Comparison of ENCODE assay signal across 22 cellular contexts in genomic region chr17:56850591-56850990, GRCh38. TPM values are rescaled to one million over a fixed set of nuclear protein-coding genes. Genes with fewer than 3 reads are reported as not detected.
DNase-seq lines count a peak whose midpoint lies in the region; ATAC-seq, FAIRE-seq and TF ChIP-seq lines count a peak whose summit lies in the region.
"Had no signal": no experiment of that assay in that cellular context is flagged by ENCODE, and none has a peak within 500 bp of the region (broad histone marks: within the 10 kb centered on the region; RNA-seq: fewer than 3 reads in every experiment).

No MANE protein-coding gene starts in this region.

- H3K4me1 ChIP-seq in OCI-LY7 (ENCODE audit: insufficient read depth, low read length, poor library complexity, severe bottlenecking) (peaks cover 14% of the 10 kb centered on the region), esophagus squamous epithelium (no peaks in the 10 kb centered on the region)

- H3K27ac ChIP-seq in OCI-LY7 (ENCODE audit: low read depth, low read length, poor library complexity, severe bottlenecking) (no peak overlapping the region), esophagus squamous epithelium (no peak overlapping the region)
- H3K27ac ChIP-seq: C4-2B, GM23248 had no signal

- no peaks in the 10 kb centered on the region for H3K79me2 ChIP-seq in OCI-LY7 (ENCODE audit: insufficient read depth, low read depth, low read length)

- H3K4me3 ChIP-seq in OCI-LY7 (ENCODE audit: low read depth, low read length, poor library complexity, severe bottlenecking) (no peak overlapping the region), esophagus squamous epithelium (no peak overlapping the region)
- H3K4me3 ChIP-seq: GM23248, HAP-1 had no signal

- H3K9me3 ChIP-seq in OCI-LY7 (ENCODE audit: low read length) (no peaks in the 10 kb centered on the region), esophagus squamous epithelium (no peaks in the 10 kb centered on the region)
- H3K9me3 ChIP-seq: HAP-1 had no signal

- intact Hi-C loops in OCI-LY7 (cut with micrococcal nuclease; ENCODE audit: unreplicated experiment) = no loop called here
- intact Hi-C loops in esophagus squamous epithelium (cut with DNase I) = no loop called here

- TF ChIP-seq POLR2A in H54 (IDR thresholded peaks at IDR 0.05; ENCODE audit: low read depth, low read length) (no peak), esophagus squamous epithelium (IDR thresholded peaks at IDR 0.05) (no peak)

- H3K27me3 ChIP-seq in esophagus squamous epithelium = no peaks in the 10 kb centered on the region

- POLR2A ChIA-PET in OCI-LY7 (lab: Charles Lee) = interaction anchor here (1.8 kb wide), 1 partner anchor 13 kb away, joined by 5 read pairs; no protein-coding TSS in a partner anchor

- no peaks in the 10 kb centered on the region for H3K9me3 Mint-ChIP-seq in activated naive CD8-positive, alpha-beta T cell (ENCODE audit: low read depth)
- H3K9me3 Mint-ChIP-seq in activated naive CD8-positive, alpha-beta T cell treated with anti-CD3 and anti-CD28 coated beads, Interleukin-2, amount 50 U/mL, for 24 hours = no peaks in the 10 kb centered on the region

- ATAC-seq in activated naive CD8-positive, alpha-beta T cell treated with anti-CD3 and anti-CD28 coated beads, Interleukin-2, amount 50 U/mL, for 24 hours = no peak

- DNase-seq in activated naive CD8-positive, alpha-beta T cell treated with anti-CD3 and anti-CD28 coated beads, Interleukin-2, amount 50 U/mL, for 24 hours = no peak
- no peak for DNase-seq in H54 (ENCODE audit: insufficient read length, low spot score)
- no peak for DNase-seq in OCI-LY7 (ENCODE audit: low spot score)
- no peak for DNase-seq in MV-4-11 (lab: John Stamatoyannopoulos, UW)
- no peak for DNase-seq in HUDEP-2 (lab: John Stamatoyannopoulos, UW; ENCODE audit: unreplicated experiment in 76 of 76)
- DNase-seq in esophagus squamous epithelium (lab: John Stamatoyannopoulos, UW) = no peak
- DNase-seq: 8988T; GM23248; Kasumi-1; NCI-H1092; NCI-H1436; NCI-H187 treated with DMSO at 0.1 percent for 48 hours; NCI-H2171; NCI-H345; NCI-H524; NCI-H774; NK-92 treated with Interleukin-12 subunit alpha and Interleukin-12 subunit beta, amount 100 ng/mL, for 24 hours had no signal

- peaks cover 29% of the 10 kb centered on the region for H3K36me3 Mint-ChIP-seq in activated naive CD8-positive, alpha-beta T cell
- H3K36me3 Mint-ChIP-seq in activated naive CD8-positive, alpha-beta T cell treated with anti-CD3 and anti-CD28 coated beads, Interleukin-2, amount 50 U/mL, for 24 hours (ENCODE audit: low read depth) = peaks cover 58% of the 10 kb centered on the region

- H3K4me1 Mint-ChIP-seq in activated naive CD8-positive, alpha-beta T cell (ENCODE audit: low read depth) = peaks cover 21% of the 10 kb centered on the region
- peaks cover 7% of the 10 kb centered on the region for H3K4me1 Mint-ChIP-seq in activated naive CD8-positive, alpha-beta T cell treated with anti-CD3 and anti-CD28 coated beads, Interleukin-2, amount 50 U/mL, for 24 hours

- FAIRE-seq in H54 (lab: Jason Lieb, UNC) = peak; percentile 50
- FAIRE-seq: D721Med, RCC 7860 had no signal

- no TSS peak for BruUV-seq in OCI-LY7 (replicated peaks; lab: Mats Ljungman, UMichigan)

- CTCF ChIA-PET in OCI-LY7 (lab: Charles Lee; ENCODE audit: unreplicated experiment) = interaction anchor here (1.2 kb wide), 1 partner anchor 14 kb away, joined by 3 read pairs; no protein-coding TSS in a partner anchor

- WGBS in esophagus squamous epithelium, 2 donors = 87 to 93% methylated on average over 2 of the region's 2 CpGs

- no peaks in the 10 kb centered on the region for H3K27me3 Mint-ChIP-seq in activated naive CD8-positive, alpha-beta T cell
- H3K27me3 Mint-ChIP-seq in activated naive CD8-positive, alpha-beta T cell treated with anti-CD3 and anti-CD28 coated beads, Interleukin-2, amount 50 U/mL, for 24 hours = no peaks in the 10 kb centered on the region

- H3K4me3 Mint-ChIP-seq in activated naive CD8-positive, alpha-beta T cell = no peak overlapping the region
- H3K4me3 Mint-ChIP-seq in activated naive CD8-positive, alpha-beta T cell treated with anti-CD3 and anti-CD28 coated beads, Interleukin-2, amount 50 U/mL, for 24 hours = no peak overlapping the region

- H3K4me2 ChIP-seq in OCI-LY7 (ENCODE audit: low read length) = peak overlapping the region; percentile 26

- H3K36me3 ChIP-seq in OCI-LY7 (ENCODE audit: insufficient read depth, low read length) (peaks cover 49% of the 10 kb centered on the region), esophagus squamous epithelium (peaks cover 0 to 79% (median 0%) of the 10 kb centered on the region in 3 donors)

- TF ChIP-seq CTCF in OCI-LY7 (conservative IDR thresholded peaks at IDR 0.05; ENCODE audit: low read length) (no peak), esophagus squamous epithelium (IDR thresholded peaks at IDR 0.05) (no peak)

- 0 out of 2 replicates have a peak, but pooled peaks cover 4% of the 10 kb centered on the region for H3K9me2 ChIP-seq in OCI-LY7 (ENCODE audit: insufficient read depth, low read length)

- peak overlapping the region; percentile 3 for H3K27ac Mint-ChIP-seq in activated naive CD8-positive, alpha-beta T cell
- H3K27ac Mint-ChIP-seq in activated naive CD8-positive, alpha-beta T cell treated with anti-CD3 and anti-CD28 coated beads, Interleukin-2, amount 50 U/mL, for 24 hours = no peak overlapping the region

- H2AFZ ChIP-seq in OCI-LY7 (ENCODE audit: low read length) = no peak overlapping the region
- H2AFZ ChIP-seq: GM23248 had no signal

- no peaks in the 10 kb centered on the region for H4K20me1 ChIP-seq in OCI-LY7 (ENCODE audit: insufficient read depth, low read length)

RNA-seq across cellular contexts. Expression of gene DGKE, which starts 16.6 kb away (rescaled TPM):
- total RNA-seq in OCI-LY7 (2014; rRNA removed; shearing (Covaris generic)) = 6.2 and 8.6 TPM in 2 replicates
- 21.4 and 26.3 TPM in 2 replicates for total RNA-seq in OCI-LY7 (2022)
- 10 to 100 TPM in 1 of 4 donors, 1 to 10 TPM in 3; 1.7 to 10.7 (median 7.9) TPM for total RNA-seq in esophagus squamous epithelium

RNA-seq across cellular contexts. Expression of gene C17orf67, which starts 16.9 kb away (rescaled TPM):
- 5.2 and 5.8 TPM in 2 replicates for total RNA-seq in OCI-LY7 (2014; rRNA removed; shearing (Covaris generic))
- 5.4 and 6.0 TPM in 2 replicates for total RNA-seq in OCI-LY7 (2022)
- 1 to 10 TPM in 1 of 4 donors, under 1 TPM in 3; 0.27 to 1.7 (median 0.53) TPM for total RNA-seq in esophagus squamous epithelium
